In the genomic region with DNA sequence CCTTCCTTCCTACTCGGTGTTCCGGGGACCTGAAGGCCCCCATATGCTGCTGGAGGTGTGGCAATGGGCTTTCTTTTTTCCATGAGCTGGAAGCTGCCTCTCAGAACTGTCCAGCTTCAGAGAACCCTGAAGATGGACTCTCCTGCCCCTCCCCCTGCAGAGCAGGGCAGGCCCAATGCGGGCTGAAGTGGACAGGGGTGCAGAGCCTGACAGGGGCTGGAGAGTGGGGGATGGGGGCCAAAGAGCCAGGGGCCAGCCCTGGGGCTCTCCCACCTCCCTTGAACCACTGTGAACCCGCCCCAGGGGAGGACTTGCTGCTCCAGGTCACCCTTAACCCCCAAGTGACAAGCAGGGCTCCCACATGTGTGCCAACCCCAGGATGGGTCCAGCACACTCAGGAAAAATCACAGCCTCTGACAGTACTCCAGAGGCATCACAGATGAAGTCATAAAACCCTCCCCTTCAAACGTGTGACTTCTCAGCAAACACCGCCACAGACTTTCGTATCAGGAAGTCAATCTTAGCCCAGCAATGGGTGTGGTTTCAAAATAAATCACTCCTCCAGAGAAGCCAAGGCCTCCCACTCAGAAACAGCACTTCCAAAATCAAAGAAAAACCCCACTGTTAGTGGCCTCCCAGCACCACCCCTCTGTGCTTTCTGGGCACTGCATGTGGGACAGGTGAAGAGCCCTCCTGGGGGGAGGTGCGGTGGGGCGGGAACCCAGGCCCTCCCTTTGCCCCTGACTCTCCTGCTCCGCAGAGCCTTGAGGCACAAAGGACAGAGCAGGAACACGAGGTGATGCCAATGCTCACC, we compare ENCODE assay signal across 8 cellular contexts.
DNase-seq lines count a peak whose midpoint lies in the region; ATAC-seq lines count a peak whose summit lies in the region.

No MANE protein-coding gene starts in this region.

- peak; percentile 43 for ATAC-seq in GM21381 (IDR thresholded peaks at IDR 0.05; ENCODE audit: unreplicated experiment)

- intact Hi-C loops in cardiac septum (cut with DNase I): no loop called here

- DNase-seq in NOMO-1 (lab: John Stamatoyannopoulos, UW; ENCODE audit: unreplicated experiment in 2 of 2) (peak; percentile 66 to 81), cardiac septum (ENCODE audit: low spot score) (peak; percentile 82), germinal center (ENCODE audit: low spot score) (no peak), dermis blood vessel endothelial cell (no peak), mucosa of gallbladder (ENCODE audit: low spot score) (no peak)
- peak; percentile 58 for DNase-seq in activated effector memory CD4-positive, alpha-beta T cell treated with Interleukin-2 at 50 U/mL for 16 hours
- DNase-seq in stimulated activated CD4-positive, alpha-beta T cell treated with anti-CD3 and anti-CD28 coated beads, Interleukin-12 subunit alpha, Interleukin-12 subunit beta, amount 100 ng/mL, for 48 hours (ENCODE audit: low read depth in 2 of 3, low spot score in 1 of 3): peak; percentile 45 to 58 (median 55)

Comparison
In these comparisons a context has a peak if more than half of its experiments do, and no peak if none do; other contexts are left out.
1. DNase-seq: peak in NOMO-1 (2 of 2), activated effector memory CD4-positive, alpha-beta T cell treated with Interleukin-2 at 50 U/mL for 16 hours (single experiment), cardiac septum (single experiment) and stimulated activated CD4-positive, alpha-beta T cell treated with anti-CD3 and anti-CD28 coated beads, Interleukin-12 subunit alpha, Interleukin-12 subunit beta, amount 100 ng/mL, for 48 hours (3 of 3); none in germinal center (single experiment), dermis blood vessel endothelial cell (single experiment) and mucosa of gallbladder (single experiment).